In the genomic region with DNA sequence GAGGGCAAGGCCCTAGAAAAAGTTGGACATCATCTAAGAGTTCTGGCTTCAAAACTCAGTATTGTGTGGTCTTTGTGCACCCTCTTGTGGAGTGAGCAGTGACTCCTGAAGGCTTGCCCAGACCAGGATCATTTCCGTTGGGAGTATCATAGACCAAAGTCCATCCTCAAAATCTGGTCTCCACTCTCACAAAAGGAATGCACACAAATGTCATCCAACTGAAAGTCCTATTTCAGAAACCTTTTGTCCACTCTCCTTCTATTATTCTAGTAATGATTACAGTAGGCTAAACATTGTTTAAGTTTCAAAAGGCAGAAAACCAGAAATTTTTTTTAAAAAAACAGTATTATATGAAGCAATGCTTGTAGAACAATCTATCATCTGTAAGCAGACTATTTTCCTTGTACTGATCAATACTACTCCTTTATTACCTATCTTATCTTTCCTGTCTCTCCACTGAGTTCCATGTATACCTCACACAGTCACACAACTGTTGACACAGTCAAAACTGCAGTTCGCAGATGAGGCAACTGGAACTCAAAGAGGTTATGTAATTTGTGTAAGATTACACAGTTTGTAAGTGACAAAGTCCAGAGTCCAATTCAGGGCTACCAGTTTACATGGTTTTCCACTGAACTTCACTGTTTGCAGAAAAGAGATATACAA, we compare ENCODE assay signal across 1 cellular context.
TF ChIP-seq lines count a peak whose summit lies in the region.

No MANE protein-coding gene starts in this region.

TF ChIP-seq in HepG2, 621 proteins besides CTCF, POLR2A, EP300 and RAD21 (continued from another document and continues in another):
- TF ChIP-seq, protein P1, sequence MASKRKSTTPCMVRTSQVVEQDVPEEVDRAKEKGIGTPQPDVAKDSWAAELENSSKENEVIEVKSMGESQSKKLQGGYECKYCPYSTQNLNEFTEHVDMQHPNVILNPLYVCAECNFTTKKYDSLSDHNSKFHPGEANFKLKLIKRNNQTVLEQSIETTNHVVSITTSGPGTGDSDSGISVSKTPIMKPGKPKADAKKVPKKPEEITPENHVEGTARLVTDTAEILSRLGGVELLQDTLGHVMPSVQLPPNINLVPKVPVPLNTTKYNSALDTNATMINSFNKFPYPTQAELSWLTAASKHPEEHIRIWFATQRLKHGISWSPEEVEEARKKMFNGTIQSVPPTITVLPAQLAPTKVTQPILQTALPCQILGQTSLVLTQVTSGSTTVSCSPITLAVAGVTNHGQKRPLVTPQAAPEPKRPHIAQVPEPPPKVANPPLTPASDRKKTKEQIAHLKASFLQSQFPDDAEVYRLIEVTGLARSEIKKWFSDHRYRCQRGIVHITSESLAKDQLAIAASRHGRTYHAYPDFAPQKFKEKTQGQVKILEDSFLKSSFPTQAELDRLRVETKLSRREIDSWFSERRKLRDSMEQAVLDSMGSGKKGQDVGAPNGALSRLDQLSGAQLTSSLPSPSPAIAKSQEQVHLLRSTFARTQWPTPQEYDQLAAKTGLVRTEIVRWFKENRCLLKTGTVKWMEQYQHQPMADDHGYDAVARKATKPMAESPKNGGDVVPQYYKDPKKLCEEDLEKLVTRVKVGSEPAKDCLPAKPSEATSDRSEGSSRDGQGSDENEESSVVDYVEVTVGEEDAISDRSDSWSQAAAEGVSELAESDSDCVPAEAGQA (IDR thresholded peaks at IDR 0.05; ENCODE audit: low read depth): 0 out of 2 replicates have a peak, but pooled peaks have one; percentile 27
- TF ChIP-seq, protein P1 (CRISPR knock-in tag; IDR thresholded peaks at IDR 0.05; ENCODE audit: borderline replicate concordance): no peak
- TF ChIP-seq MAFF (IDR thresholded peaks at IDR 0.05; ENCODE audit: low read depth, low read length): peak; percentile 35; the same call in 1 of the 2 replicates
- TF ChIP-seq ZNF337 (CRISPR knock-in tag; IDR thresholded peaks at IDR 0.05; ENCODE audit: borderline replicate concordance, low read depth): peak; percentile 79; the same call in 1 of the 2 replicates
- TF ChIP-seq, protein P2, sequence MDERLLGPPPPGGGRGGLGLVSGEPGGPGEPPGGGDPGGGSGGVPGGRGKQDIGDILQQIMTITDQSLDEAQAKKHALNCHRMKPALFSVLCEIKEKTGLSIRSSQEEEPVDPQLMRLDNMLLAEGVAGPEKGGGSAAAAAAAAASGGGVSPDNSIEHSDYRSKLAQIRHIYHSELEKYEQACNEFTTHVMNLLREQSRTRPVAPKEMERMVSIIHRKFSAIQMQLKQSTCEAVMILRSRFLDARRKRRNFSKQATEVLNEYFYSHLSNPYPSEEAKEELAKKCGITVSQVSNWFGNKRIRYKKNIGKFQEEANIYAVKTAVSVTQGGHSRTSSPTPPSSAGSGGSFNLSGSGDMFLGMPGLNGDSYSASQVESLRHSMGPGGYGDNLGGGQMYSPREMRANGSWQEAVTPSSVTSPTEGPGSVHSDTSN (CRISPR knock-in tag; IDR thresholded peaks at IDR 0.05): no peak
- peak; percentile 88 for TF ChIP-seq HDAC1 (CRISPR knock-in tag; IDR thresholded peaks at IDR 0.05)
- TF ChIP-seq TARDBP (CRISPR knock-in tag; IDR thresholded peaks at IDR 0.05): peak; percentile 89
- no peak for TF ChIP-seq ZNF451 (CRISPR knock-in tag; IDR thresholded peaks at IDR 0.05)
- peak; percentile 76; the same call in 1 of the 2 replicates for TF ChIP-seq ZSCAN9 (CRISPR knock-in tag; IDR thresholded peaks at IDR 0.05; ENCODE audit: borderline replicate concordance)
- no peak for TF ChIP-seq ZNF713 (CRISPR knock-in tag; IDR thresholded peaks at IDR 0.05)
- TF ChIP-seq, protein P3, sequence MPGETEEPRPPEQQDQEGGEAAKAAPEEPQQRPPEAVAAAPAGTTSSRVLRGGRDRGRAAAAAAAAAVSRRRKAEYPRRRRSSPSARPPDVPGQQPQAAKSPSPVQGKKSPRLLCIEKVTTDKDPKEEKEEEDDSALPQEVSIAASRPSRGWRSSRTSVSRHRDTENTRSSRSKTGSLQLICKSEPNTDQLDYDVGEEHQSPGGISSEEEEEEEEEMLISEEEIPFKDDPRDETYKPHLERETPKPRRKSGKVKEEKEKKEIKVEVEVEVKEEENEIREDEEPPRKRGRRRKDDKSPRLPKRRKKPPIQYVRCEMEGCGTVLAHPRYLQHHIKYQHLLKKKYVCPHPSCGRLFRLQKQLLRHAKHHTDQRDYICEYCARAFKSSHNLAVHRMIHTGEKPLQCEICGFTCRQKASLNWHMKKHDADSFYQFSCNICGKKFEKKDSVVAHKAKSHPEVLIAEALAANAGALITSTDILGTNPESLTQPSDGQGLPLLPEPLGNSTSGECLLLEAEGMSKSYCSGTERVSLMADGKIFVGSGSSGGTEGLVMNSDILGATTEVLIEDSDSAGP (CRISPR knock-in tag; IDR thresholded peaks at IDR 0.05; ENCODE audit: borderline replicate concordance): no peak
- TF ChIP-seq, protein P4, sequence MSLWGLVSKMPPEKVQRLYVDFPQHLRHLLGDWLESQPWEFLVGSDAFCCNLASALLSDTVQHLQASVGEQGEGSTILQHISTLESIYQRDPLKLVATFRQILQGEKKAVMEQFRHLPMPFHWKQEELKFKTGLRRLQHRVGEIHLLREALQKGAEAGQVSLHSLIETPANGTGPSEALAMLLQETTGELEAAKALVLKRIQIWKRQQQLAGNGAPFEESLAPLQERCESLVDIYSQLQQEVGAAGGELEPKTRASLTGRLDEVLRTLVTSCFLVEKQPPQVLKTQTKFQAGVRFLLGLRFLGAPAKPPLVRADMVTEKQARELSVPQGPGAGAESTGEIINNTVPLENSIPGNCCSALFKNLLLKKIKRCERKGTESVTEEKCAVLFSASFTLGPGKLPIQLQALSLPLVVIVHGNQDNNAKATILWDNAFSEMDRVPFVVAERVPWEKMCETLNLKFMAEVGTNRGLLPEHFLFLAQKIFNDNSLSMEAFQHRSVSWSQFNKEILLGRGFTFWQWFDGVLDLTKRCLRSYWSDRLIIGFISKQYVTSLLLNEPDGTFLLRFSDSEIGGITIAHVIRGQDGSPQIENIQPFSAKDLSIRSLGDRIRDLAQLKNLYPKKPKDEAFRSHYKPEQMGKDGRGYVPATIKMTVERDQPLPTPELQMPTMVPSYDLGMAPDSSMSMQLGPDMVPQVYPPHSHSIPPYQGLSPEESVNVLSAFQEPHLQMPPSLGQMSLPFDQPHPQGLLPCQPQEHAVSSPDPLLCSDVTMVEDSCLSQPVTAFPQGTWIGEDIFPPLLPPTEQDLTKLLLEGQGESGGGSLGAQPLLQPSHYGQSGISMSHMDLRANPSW (CRISPR knock-in tag; IDR thresholded peaks at IDR 0.05; ENCODE audit: borderline replicate concordance): peak; percentile 74; the same call in 1 of the 2 replicates
- TF ChIP-seq DPF2 (CRISPR knock-in tag; IDR thresholded peaks at IDR 0.05; ENCODE audit: borderline replicate concordance, low read depth): peak; percentile 89; the same call in 1 of the 2 replicates
- 0 out of 2 replicates have a peak, but pooled peaks have one; percentile 54 for TF ChIP-seq IRX3 (CRISPR knock-in tag; IDR thresholded peaks at IDR 0.05; ENCODE audit: borderline replicate concordance, low read depth)
- no peak for TF ChIP-seq SOX13 (IDR thresholded peaks at IDR 0.05)
- TF ChIP-seq SOX13 (CRISPR knock-in tag; conservative IDR thresholded peaks at IDR 0.05 in 1 of 2, IDR thresholded peaks at IDR 0.05 in 1 of 2): peak; percentile 18 to 92; a peak in 2 of 4 replicates
- TF ChIP-seq ZNF564 (CRISPR knock-in tag; IDR thresholded peaks at IDR 0.05): peak; percentile 62; the same call in 1 of the 2 replicates
- peak; percentile 89; the same call in 1 of the 2 replicates for TF ChIP-seq FOXK1 (CRISPR knock-in tag; IDR thresholded peaks at IDR 0.05; ENCODE audit: borderline replicate concordance, low read depth)
- TF ChIP-seq ZZZ3 (CRISPR knock-in tag; IDR thresholded peaks at IDR 0.05; ENCODE audit: borderline replicate concordance): 0 out of 2 replicates have a peak, but pooled peaks have one; percentile 33
- no peak for TF ChIP-seq ZNF430 (CRISPR knock-in tag; IDR thresholded peaks at IDR 0.05)
- TF ChIP-seq, protein P5, sequence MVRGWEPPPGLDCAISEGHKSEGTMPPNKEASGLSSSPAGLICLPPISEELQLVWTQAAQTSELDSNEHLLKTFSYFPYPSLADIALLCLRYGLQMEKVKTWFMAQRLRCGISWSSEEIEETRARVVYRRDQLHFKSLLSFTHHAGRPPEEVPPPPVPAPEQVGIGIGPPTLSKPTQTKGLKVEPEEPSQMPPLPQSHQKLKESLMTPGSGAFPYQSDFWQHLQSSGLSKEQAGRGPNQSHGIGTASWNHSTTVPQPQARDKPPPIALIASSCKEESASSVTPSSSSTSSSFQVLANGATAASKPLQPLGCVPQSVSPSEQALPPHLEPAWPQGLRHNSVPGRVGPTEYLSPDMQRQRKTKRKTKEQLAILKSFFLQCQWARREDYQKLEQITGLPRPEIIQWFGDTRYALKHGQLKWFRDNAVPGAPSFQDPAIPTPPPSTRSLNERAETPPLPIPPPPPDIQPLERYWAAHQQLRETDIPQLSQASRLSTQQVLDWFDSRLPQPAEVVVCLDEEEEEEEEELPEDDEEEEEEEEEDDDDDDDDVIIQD (CRISPR knock-in tag; IDR thresholded peaks at IDR 0.05; ENCODE audit: low read depth): peak; percentile 91
- TF ChIP-seq, protein P6, sequence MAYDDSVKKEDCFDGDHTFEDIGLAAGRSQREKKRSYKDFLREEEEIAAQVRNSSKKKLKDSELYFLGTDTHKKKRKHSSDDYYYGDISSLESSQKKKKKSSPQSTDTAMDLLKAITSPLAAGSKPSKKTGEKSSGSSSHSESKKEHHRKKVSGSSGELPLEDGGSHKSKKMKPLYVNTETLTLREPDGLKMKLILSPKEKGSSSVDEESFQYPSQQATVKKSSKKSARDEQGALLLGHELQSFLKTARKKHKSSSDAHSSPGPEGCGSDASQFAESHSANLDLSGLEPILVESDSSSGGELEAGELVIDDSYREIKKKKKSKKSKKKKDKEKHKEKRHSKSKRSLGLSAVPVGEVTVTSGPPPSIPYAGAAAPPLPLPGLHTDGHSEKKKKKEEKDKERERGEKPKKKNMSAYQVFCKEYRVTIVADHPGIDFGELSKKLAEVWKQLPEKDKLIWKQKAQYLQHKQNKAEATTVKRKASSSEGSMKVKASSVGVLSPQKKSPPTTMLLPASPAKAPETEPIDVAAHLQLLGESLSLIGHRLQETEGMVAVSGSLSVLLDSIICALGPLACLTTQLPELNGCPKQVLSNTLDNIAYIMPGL (CRISPR knock-in tag; IDR thresholded peaks at IDR 0.05; ENCODE audit: borderline replicate concordance in 1 of 2, low read depth in 1 of 2): peak; percentile 62 to 64; a peak in 3 of 4 replicates
- TF ChIP-seq TEAD3 (CRISPR knock-in tag; optimal IDR thresholded peaks at IDR 0.05; ENCODE audit: borderline replicate concordance): peak; percentile 81
- peak; percentile 93; the same call in 1 of the 2 replicates for TF ChIP-seq MBD4 (IDR thresholded peaks at IDR 0.05; ENCODE audit: borderline replicate concordance, low read length)
- TF ChIP-seq ZNF772 (CRISPR knock-in tag; IDR thresholded peaks at IDR 0.05): peak; percentile 62; the same call in 1 of the 2 replicates
- no peak for TF ChIP-seq ZNF790 (CRISPR knock-in tag; IDR thresholded peaks at IDR 0.05; ENCODE audit: borderline replicate concordance)
- TF ChIP-seq HOXA5 (CRISPR knock-in tag; IDR thresholded peaks at IDR 0.05): peak; percentile 57; the same call in 1 of the 2 replicates
- TF ChIP-seq, protein P7, sequence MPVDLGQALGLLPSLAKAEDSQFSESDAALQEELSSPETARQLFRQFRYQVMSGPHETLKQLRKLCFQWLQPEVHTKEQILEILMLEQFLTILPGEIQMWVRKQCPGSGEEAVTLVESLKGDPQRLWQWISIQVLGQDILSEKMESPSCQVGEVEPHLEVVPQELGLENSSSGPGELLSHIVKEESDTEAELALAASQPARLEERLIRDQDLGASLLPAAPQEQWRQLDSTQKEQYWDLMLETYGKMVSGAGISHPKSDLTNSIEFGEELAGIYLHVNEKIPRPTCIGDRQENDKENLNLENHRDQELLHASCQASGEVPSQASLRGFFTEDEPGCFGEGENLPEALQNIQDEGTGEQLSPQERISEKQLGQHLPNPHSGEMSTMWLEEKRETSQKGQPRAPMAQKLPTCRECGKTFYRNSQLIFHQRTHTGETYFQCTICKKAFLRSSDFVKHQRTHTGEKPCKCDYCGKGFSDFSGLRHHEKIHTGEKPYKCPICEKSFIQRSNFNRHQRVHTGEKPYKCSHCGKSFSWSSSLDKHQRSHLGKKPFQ (CRISPR knock-in tag; IDR thresholded peaks at IDR 0.05; ENCODE audit: insufficient replicate concordance): peak; percentile 41
- peak; percentile 74; the same call in 1 of the 2 replicates for TF ChIP-seq ZNF3 (CRISPR knock-in tag; IDR thresholded peaks at IDR 0.05)
- TF ChIP-seq POGZ (CRISPR knock-in tag; IDR thresholded peaks at IDR 0.05): peak; percentile 93
- peak; percentile 87; the same call in 1 of the 2 replicates for TF ChIP-seq ERF (CRISPR knock-in tag; IDR thresholded peaks at IDR 0.05)
- TF ChIP-seq, protein P8, sequence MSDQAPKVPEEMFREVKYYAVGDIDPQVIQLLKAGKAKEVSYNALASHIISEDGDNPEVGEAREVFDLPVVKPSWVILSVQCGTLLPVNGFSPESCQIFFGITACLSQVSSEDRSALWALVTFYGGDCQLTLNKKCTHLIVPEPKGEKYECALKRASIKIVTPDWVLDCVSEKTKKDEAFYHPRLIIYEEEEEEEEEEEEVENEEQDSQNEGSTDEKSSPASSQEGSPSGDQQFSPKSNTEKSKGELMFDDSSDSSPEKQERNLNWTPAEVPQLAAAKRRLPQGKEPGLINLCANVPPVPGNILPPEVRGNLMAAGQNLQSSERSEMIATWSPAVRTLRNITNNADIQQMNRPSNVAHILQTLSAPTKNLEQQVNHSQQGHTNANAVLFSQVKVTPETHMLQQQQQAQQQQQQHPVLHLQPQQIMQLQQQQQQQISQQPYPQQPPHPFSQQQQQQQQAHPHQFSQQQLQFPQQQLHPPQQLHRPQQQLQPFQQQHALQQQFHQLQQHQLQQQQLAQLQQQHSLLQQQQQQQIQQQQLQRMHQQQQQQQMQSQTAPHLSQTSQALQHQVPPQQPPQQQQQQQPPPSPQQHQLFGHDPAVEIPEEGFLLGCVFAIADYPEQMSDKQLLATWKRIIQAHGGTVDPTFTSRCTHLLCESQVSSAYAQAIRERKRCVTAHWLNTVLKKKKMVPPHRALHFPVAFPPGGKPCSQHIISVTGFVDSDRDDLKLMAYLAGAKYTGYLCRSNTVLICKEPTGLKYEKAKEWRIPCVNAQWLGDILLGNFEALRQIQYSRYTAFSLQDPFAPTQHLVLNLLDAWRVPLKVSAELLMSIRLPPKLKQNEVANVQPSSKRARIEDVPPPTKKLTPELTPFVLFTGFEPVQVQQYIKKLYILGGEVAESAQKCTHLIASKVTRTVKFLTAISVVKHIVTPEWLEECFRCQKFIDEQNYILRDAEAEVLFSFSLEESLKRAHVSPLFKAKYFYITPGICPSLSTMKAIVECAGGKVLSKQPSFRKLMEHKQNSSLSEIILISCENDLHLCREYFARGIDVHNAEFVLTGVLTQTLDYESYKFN (CRISPR knock-in tag; conservative IDR thresholded peaks at IDR 0.05): peak; percentile 97
